ENCODE assay signal across 1 cellular context in the genomic region with DNA sequence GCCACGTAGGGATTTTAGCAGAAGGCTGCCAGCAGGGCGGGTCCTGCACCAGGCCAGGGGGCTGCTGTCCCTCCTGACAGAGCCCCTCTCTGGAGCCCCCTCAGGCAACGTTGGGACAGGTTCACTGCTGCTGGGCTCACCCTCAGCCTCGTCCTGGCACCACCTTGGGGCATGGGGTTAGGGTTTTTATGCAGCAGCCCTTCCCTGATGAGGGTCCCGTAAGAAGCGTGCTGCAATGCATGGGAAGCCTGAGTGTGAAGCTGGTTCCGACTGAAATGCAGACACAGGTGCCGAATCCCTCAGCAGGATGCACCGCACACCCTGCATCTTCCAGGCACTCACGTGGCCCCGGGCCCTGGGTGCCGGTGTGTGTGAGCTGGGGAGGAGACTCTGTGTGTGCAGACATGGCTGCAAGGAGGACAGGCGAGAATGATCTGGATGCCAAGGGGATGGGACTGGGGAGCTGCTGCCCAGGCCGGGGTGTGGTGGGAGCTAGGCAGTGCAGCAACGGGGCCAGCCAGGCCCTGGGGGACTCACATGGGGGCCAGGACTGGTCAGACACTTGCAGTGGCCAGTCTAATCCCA.
TF ChIP-seq lines count a peak whose summit lies in the region.

No MANE protein-coding gene starts in this region.

TF ChIP-seq in WTC11, 78 proteins besides CTCF, POLR2A, EP300 and RAD21 (continued from another document):
- TF ChIP-seq, protein P1, sequence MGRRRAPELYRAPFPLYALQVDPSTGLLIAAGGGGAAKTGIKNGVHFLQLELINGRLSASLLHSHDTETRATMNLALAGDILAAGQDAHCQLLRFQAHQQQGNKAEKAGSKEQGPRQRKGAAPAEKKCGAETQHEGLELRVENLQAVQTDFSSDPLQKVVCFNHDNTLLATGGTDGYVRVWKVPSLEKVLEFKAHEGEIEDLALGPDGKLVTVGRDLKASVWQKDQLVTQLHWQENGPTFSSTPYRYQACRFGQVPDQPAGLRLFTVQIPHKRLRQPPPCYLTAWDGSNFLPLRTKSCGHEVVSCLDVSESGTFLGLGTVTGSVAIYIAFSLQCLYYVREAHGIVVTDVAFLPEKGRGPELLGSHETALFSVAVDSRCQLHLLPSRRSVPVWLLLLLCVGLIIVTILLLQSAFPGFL (CRISPR knock-in tag; IDR thresholded peaks at IDR 0.05; ENCODE audit: borderline replicate concordance) = no peak
- TF ChIP-seq SMAD3 (CRISPR knock-in tag; IDR thresholded peaks at IDR 0.05; ENCODE audit: borderline replicate concordance) = no peak
- TF ChIP-seq, protein P2, sequence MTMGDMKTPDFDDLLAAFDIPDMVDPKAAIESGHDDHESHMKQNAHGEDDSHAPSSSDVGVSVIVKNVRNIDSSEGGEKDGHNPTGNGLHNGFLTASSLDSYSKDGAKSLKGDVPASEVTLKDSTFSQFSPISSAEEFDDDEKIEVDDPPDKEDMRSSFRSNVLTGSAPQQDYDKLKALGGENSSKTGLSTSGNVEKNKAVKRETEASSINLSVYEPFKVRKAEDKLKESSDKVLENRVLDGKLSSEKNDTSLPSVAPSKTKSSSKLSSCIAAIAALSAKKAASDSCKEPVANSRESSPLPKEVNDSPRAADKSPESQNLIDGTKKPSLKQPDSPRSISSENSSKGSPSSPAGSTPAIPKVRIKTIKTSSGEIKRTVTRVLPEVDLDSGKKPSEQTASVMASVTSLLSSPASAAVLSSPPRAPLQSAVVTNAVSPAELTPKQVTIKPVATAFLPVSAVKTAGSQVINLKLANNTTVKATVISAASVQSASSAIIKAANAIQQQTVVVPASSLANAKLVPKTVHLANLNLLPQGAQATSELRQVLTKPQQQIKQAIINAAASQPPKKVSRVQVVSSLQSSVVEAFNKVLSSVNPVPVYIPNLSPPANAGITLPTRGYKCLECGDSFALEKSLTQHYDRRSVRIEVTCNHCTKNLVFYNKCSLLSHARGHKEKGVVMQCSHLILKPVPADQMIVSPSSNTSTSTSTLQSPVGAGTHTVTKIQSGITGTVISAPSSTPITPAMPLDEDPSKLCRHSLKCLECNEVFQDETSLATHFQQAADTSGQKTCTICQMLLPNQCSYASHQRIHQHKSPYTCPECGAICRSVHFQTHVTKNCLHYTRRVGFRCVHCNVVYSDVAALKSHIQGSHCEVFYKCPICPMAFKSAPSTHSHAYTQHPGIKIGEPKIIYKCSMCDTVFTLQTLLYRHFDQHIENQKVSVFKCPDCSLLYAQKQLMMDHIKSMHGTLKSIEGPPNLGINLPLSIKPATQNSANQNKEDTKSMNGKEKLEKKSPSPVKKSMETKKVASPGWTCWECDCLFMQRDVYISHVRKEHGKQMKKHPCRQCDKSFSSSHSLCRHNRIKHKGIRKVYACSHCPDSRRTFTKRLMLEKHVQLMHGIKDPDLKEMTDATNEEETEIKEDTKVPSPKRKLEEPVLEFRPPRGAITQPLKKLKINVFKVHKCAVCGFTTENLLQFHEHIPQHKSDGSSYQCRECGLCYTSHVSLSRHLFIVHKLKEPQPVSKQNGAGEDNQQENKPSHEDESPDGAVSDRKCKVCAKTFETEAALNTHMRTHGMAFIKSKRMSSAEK (CRISPR knock-in tag; IDR thresholded peaks at IDR 0.05; ENCODE audit: borderline replicate concordance) = no peak
- TF ChIP-seq, protein P3, sequence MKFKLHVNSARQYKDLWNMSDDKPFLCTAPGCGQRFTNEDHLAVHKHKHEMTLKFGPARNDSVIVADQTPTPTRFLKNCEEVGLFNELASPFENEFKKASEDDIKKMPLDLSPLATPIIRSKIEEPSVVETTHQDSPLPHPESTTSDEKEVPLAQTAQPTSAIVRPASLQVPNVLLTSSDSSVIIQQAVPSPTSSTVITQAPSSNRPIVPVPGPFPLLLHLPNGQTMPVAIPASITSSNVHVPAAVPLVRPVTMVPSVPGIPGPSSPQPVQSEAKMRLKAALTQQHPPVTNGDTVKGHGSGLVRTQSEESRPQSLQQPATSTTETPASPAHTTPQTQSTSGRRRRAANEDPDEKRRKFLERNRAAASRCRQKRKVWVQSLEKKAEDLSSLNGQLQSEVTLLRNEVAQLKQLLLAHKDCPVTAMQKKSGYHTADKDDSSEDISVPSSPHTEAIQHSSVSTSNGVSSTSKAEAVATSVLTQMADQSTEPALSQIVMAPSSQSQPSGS (CRISPR knock-in tag; IDR thresholded peaks at IDR 0.05; ENCODE audit: borderline replicate concordance, low read depth) = no peak
- TF ChIP-seq ATF1 (CRISPR knock-in tag; IDR thresholded peaks at IDR 0.05) = no peak
- TF ChIP-seq MXD4 (CRISPR knock-in tag; IDR thresholded peaks at IDR 0.05; ENCODE audit: borderline replicate concordance) = no peak
- TF ChIP-seq HMGA2 (CRISPR knock-in tag; IDR thresholded peaks at IDR 0.05) = no peak
- no peak for TF ChIP-seq NR2C2 (CRISPR knock-in tag; IDR thresholded peaks at IDR 0.05)
- TF ChIP-seq, protein P4, sequence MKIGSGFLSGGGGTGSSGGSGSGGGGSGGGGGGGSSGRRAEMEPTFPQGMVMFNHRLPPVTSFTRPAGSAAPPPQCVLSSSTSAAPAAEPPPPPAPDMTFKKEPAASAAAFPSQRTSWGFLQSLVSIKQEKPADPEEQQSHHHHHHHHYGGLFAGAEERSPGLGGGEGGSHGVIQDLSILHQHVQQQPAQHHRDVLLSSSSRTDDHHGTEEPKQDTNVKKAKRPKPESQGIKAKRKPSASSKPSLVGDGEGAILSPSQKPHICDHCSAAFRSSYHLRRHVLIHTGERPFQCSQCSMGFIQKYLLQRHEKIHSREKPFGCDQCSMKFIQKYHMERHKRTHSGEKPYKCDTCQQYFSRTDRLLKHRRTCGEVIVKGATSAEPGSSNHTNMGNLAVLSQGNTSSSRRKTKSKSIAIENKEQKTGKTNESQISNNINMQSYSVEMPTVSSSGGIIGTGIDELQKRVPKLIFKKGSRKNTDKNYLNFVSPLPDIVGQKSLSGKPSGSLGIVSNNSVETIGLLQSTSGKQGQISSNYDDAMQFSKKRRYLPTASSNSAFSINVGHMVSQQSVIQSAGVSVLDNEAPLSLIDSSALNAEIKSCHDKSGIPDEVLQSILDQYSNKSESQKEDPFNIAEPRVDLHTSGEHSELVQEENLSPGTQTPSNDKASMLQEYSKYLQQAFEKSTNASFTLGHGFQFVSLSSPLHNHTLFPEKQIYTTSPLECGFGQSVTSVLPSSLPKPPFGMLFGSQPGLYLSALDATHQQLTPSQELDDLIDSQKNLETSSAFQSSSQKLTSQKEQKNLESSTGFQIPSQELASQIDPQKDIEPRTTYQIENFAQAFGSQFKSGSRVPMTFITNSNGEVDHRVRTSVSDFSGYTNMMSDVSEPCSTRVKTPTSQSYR (CRISPR knock-in tag; IDR thresholded peaks at IDR 0.05) = no peak
- TF ChIP-seq, protein P5, sequence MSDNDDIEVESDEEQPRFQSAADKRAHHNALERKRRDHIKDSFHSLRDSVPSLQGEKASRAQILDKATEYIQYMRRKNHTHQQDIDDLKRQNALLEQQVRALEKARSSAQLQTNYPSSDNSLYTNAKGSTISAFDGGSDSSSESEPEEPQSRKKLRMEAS (CRISPR knock-in tag; IDR thresholded peaks at IDR 0.05) = no peak
TF ChIP-seq in WTC11: peak in this region for 0.
